In genomic region chr4:143961084-143961483, GRCh38 we compare ENCODE assay signal across 26 cellular contexts. TPM values are rescaled to one million over a fixed set of nuclear protein-coding genes. Genes with fewer than 3 reads are reported as not detected.
"Had no signal": no experiment of that assay in that cellular context is flagged by ENCODE, and none has a peak within 500 bp of the region (broad histone marks: within the 10 kb centered on the region; RNA-seq: fewer than 3 reads in every experiment).

No MANE protein-coding gene starts in this region.

- H3K27me3 ChIP-seq: MG63, Peyer's patch, SJCRH30 had no signal

- H3K4me3 ChIP-seq: MG63, PC-9, Peyer's patch, SJCRH30 had no signal

- H3K9me3 ChIP-seq: MG63, Peyer's patch, SJCRH30 had no signal

- H3K36me3 ChIP-seq: MG63, Peyer's patch, SJCRH30 had no signal

- DNase-seq: IMR-90, Karpas-422, KG1, MG63, NCI-H1092, NCI-H1105 treated with DMSO at 0.1 percent for 48 hours, NCI-H1417 treated with DMSO at 0.1 percent for 48 hours, NCI-H146, NCI-H187, NCI-H2029, NCI-H2081 treated with DMSO at 0.1 percent for 48 hours, NCI-H2171, NCI-H226, NCI-H446, NCI-H510A, NCI-H524 treated with DMSO at 0.1 percent for 48 hours, NCI-H69, NCI-H774, PC-9, Peyer's patch, SHP77 treated with DMSO at 0.1 percent for 48 hours, SJCRH30 had no signal

- H3K4me1 ChIP-seq: Peyer's patch, SJCRH30 had no signal

- H3K27ac ChIP-seq: PC-9, Peyer's patch, SJCRH30 had no signal

RNA-seq across cellular contexts. Expression of gene GYPE, which starts 55.7 kb away (rescaled TPM):
- total RNA-seq: HT-29, OCI-LY7, PC-9, RPMI7951, SJCRH30 had no signal

RNA-seq across cellular contexts. Expression of gene GYPB, which starts 58.1 kb away (rescaled TPM):
- total RNA-seq: HT-29, IMR-90, OCI-LY7, PC-9, Peyer's patch, Right ventricle myocardium inferior, RPMI7951, SJCRH30 had no signal
- polyA plus RNA-seq: IMR-90 had no signal
